24 cellular contexts compared by ENCODE assay signal in the genomic region with DNA sequence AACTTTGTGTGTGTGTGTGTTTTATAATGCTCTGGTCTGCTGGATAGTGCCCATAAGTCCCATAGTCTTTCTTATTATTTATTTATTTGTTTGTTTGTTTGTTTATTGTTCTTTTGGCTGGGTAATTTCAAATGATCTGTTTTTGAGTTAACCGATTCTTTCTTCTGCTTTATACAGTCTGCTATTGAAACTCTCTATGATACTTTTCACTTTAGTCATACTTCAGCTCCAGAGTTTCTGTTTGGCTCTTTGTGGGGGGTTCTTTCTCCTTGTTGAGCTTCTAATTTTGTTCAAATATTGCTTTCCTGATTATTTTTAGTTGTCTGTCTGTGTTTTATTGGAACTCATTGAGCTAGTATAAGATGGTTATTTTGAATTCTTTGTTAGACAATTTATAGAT. TPM values are rescaled to one million over a fixed set of nuclear protein-coding genes. Genes with fewer than 3 reads are reported as not detected.
DNase-seq lines count a peak whose midpoint lies in the region; ATAC-seq and TF ChIP-seq lines count a peak whose summit lies in the region.
"Had no signal": no experiment of that assay in that cellular context is flagged by ENCODE, and none has a peak within 500 bp of the region (broad histone marks: within the 10 kb centered on the region; RNA-seq: fewer than 3 reads in every experiment).

No MANE protein-coding gene starts in this region.

- no peak for TF ChIP-seq CTCF in Calu3 (IDR thresholded peaks at IDR 0.05; ENCODE audit: unreplicated experiment)
- no peak for TF ChIP-seq CTCF in WTC11 (IDR thresholded peaks at IDR 0.05)
- no peak for TF ChIP-seq CTCF in neural progenitor cell (IDR thresholded peaks at IDR 0.05)

- CTCF ChIA-PET in Calu3 (lab: Charles Lee), result interaction anchor here (0.7 kb wide), 1 partner anchor 30 kb away, joined by 4 read pairs; the partner anchor contains the start of gene CXCL5
- CTCF ChIA-PET in WTC11 (lab: Charles Lee), result interaction anchor here (1.4 kb wide), 1 partner anchor 10 kb away, joined by 4 read pairs; the partner anchor contains the start of gene CXCL3

- no peaks in the 10 kb centered on the region for H3K4me1 ChIP-seq in neural progenitor cell
- H3K4me1 ChIP-seq: BE2C, BLaER1 had no signal

- H3K4me3 Mint-ChIP-seq in Calu3 (ENCODE audit: low read depth, unreplicated experiment), result no peak overlapping the region
- H3K4me3 Mint-ChIP-seq in WTC11, result no peak overlapping the region
- no peak overlapping the region for H3K4me3 Mint-ChIP-seq in neural progenitor cell
- no peak overlapping the region for H3K4me3 Mint-ChIP-seq in stimulated activated naive CD8-positive, alpha-beta T cell treated with anti-CD3 and anti-CD28 coated beads, Interleukin-15, amount 100 ng/mL, for 72 hours
- H3K4me3 Mint-ChIP-seq: CD14-positive monocyte; CD4-positive, alpha-beta memory T cell; CD4-positive, CD25-positive, alpha-beta regulatory T cell; CD8-positive, alpha-beta memory T cell had no signal

- H3K27me3 Mint-ChIP-seq in Calu3 (ENCODE audit: unreplicated experiment) (no peaks in the 10 kb centered on the region), WTC11 (ENCODE audit: low read depth) (no peaks in the 10 kb centered on the region), neural progenitor cell (ENCODE audit: insufficient read depth, low read depth) (no peaks in the 10 kb centered on the region)
- H3K27me3 Mint-ChIP-seq in stimulated activated naive CD8-positive, alpha-beta T cell treated with anti-CD3 and anti-CD28 coated beads, Interleukin-15, amount 100 ng/mL, for 72 hours, result peaks cover 7% of the 10 kb centered on the region
- H3K27me3 Mint-ChIP-seq: CD4-positive, alpha-beta memory T cell; CD4-positive, CD25-positive, alpha-beta regulatory T cell; CD8-positive, alpha-beta memory T cell had no signal

- peak overlapping the region; percentile 88 for H3K27ac Mint-ChIP-seq in Calu3 (ENCODE audit: unreplicated experiment)
- peak overlapping the region; percentile 16; the same call in 1 of the 2 replicates for H3K27ac Mint-ChIP-seq in WTC11
- no peak overlapping the region for H3K27ac Mint-ChIP-seq in neural progenitor cell
- no peak overlapping the region for H3K27ac Mint-ChIP-seq in stimulated activated naive CD8-positive, alpha-beta T cell treated with anti-CD3 and anti-CD28 coated beads, Interleukin-15, amount 100 ng/mL, for 72 hours
- H3K27ac Mint-ChIP-seq: CD14-positive monocyte; CD4-positive, alpha-beta memory T cell; CD4-positive, CD25-positive, alpha-beta regulatory T cell; CD8-positive, alpha-beta memory T cell had no signal

- no peaks in the 10 kb centered on the region for H4K20me1 ChIP-seq in neural progenitor cell (ENCODE audit: low read depth)
- H4K20me1 ChIP-seq: BLaER1 had no signal

- H3K9ac ChIP-seq in neural progenitor cell, result no peak overlapping the region
- H3K9ac ChIP-seq: BLaER1 had no signal

- no peaks in the 10 kb centered on the region for H3K36me3 ChIP-seq in neural progenitor cell
- H3K36me3 ChIP-seq: BE2C, BLaER1 had no signal

- POLR2A ChIA-PET in WTC11 (lab: Charles Lee), result no interaction called here

- H3K27ac ChIP-seq in neural progenitor cell, result no peak overlapping the region
- H3K27ac ChIP-seq: BLaER1 had no signal

- H3K9me3 Mint-ChIP-seq in Calu3 (ENCODE audit: low read depth, unreplicated experiment) (peaks cover 2% of the 10 kb centered on the region), WTC11 (peaks cover 13% of the 10 kb centered on the region; the same call in 1 of the 2 replicates), neural progenitor cell (no peaks in the 10 kb centered on the region)
- peaks cover 5 to 9% of the 10 kb centered on the region in 2 donors for H3K9me3 Mint-ChIP-seq in stimulated activated naive CD8-positive, alpha-beta T cell treated with anti-CD3 and anti-CD28 coated beads, Interleukin-15, amount 100 ng/mL, for 72 hours

- H3K36me3 Mint-ChIP-seq in Calu3 (ENCODE audit: insufficient read depth, unreplicated experiment) (peaks cover 18% of the 10 kb centered on the region), WTC11 (no peaks in the 10 kb centered on the region), neural progenitor cell (no peaks in the 10 kb centered on the region)
- H3K36me3 Mint-ChIP-seq: CD14-positive monocyte; CD4-positive, alpha-beta memory T cell; CD4-positive, CD25-positive, alpha-beta regulatory T cell; CD8-positive, alpha-beta memory T cell had no signal

- H3K4me3 ChIP-seq in neural progenitor cell, result no peak overlapping the region
- H3K4me3 ChIP-seq: BLaER1, GM12878 had no signal

- ATAC-seq in WTC11, result no peak
- ATAC-seq in stimulated activated naive CD8-positive, alpha-beta T cell treated with anti-CD3 and anti-CD28 coated beads, Interleukin-15, amount 100 ng/mL, for 72 hours, result no peak
- ATAC-seq: GM12878 had no signal

- no peak for DNase-seq in Calu3
- no peak for DNase-seq in WTC11 (ENCODE audit: low spot score)
- DNase-seq in neural progenitor cell (ENCODE audit: low spot score), result no peak
- DNase-seq in stimulated activated naive CD8-positive, alpha-beta T cell treated with anti-CD3 and anti-CD28 coated beads, Interleukin-15, amount 100 ng/mL, for 72 hours, result no peak
- no peak for DNase-seq in DMS153 (lab: John Stamatoyannopoulos, UW)
- DNase-seq: 8988T; ACHN; BE2C; C1 segment of cervical spinal cord; CD4-positive, alpha-beta memory T cell; CD4-positive, CD25-positive, alpha-beta regulatory T cell; CD8-positive, alpha-beta memory T cell; COR-L47; DMS53; DMS79; DND-41; EL; GDM1 had no signal

- no peaks in the 10 kb centered on the region for H3F3A ChIP-seq in neural progenitor cell (ENCODE audit: low read depth)

- no peak overlapping the region for H3K4me2 ChIP-seq in neural progenitor cell
- H3K4me2 ChIP-seq: BLaER1 had no signal

- H3K79me2 ChIP-seq in neural progenitor cell (ENCODE audit: low read depth), result no peaks in the 10 kb centered on the region

- intact Hi-C loops in Calu3 (cut with micrococcal nuclease; ENCODE audit: unreplicated experiment), result no loop called here

- H2AFZ ChIP-seq in neural progenitor cell (replicated peaks), result peak overlapping the region; percentile 1

- H3K27me3 ChIP-seq in neural progenitor cell, result no peaks in the 10 kb centered on the region
- H3K27me3 ChIP-seq: BE2C, BLaER1 had no signal

- no TSS peak for BruUV-seq in Calu3 (replicated peaks; lab: Mats Ljungman, UMichigan)

- H3K4me1 Mint-ChIP-seq in Calu3 (ENCODE audit: low read depth, unreplicated experiment) (peaks cover 21% of the 10 kb centered on the region), WTC11 (no peaks in the 10 kb centered on the region), neural progenitor cell (no peaks in the 10 kb centered on the region)
- no peaks in the 10 kb centered on the region for H3K4me1 Mint-ChIP-seq in stimulated activated naive CD8-positive, alpha-beta T cell treated with anti-CD3 and anti-CD28 coated beads, Interleukin-15, amount 100 ng/mL, for 72 hours
- H3K4me1 Mint-ChIP-seq: CD14-positive monocyte; CD4-positive, alpha-beta memory T cell; CD4-positive, CD25-positive, alpha-beta regulatory T cell; CD8-positive, alpha-beta memory T cell had no signal

- H3K9me3 ChIP-seq in neural progenitor cell (ENCODE audit: low read depth), result no peaks in the 10 kb centered on the region
- H3K9me3 ChIP-seq: BE2C had no signal

TF ChIP-seq in WTC11, 78 proteins besides CTCF, POLR2A, EP300 and RAD21 (continues in another document):
- TF ChIP-seq ARID4B (CRISPR knock-in tag; IDR thresholded peaks at IDR 0.05; ENCODE audit: borderline replicate concordance) (no peak), PRRX2 (CRISPR knock-in tag; IDR thresholded peaks at IDR 0.05) (no peak), CREM (CRISPR knock-in tag; IDR thresholded peaks at IDR 0.05) (no peak)

RNA-seq across cellular contexts. Expression of gene CXCL3, which starts 10.0 kb away (rescaled TPM):
- total RNA-seq in Calu3 (2022), result 80.8 and 153 TPM in 2 replicates
- 3.5 to 7.7 TPM (median 7.0 TPM) in 3 replicates for total RNA-seq in WTC11 (2021)
- 1.5 and 2.0 TPM in 2 replicates for total RNA-seq in neural progenitor cell (ENCODE audit: low replicate concordance)
- total RNA-seq: CD4-positive, alpha-beta memory T cell; CD4-positive, CD25-positive, alpha-beta regulatory T cell; CD8-positive, alpha-beta memory T cell; G401; GM12878 had no signal

RNA-seq across cellular contexts. Expression of gene CXCL5, which starts 30.0 kb away (rescaled TPM):
- total RNA-seq in Calu3 (2022), result 1,110 and 1,906 TPM in 2 replicates
- total RNA-seq in WTC11 (2021), result 3.6 to 8.8 TPM (median 8.1 TPM) in 3 replicates
- 0.12 and 0.15 TPM in 2 replicates for total RNA-seq in neural progenitor cell (ENCODE audit: low replicate concordance)
- total RNA-seq: A673; CD4-positive, alpha-beta memory T cell; CD8-positive, alpha-beta memory T cell; Daoy; G401; GM12878 had no signal

RNA-seq across cellular contexts. Expression of gene PPBP, which starts 40.5 kb away (rescaled TPM):
- not detected in 2 replicates for total RNA-seq in Calu3 (2022)
- not detected in 3 replicates for total RNA-seq in WTC11 (2021)
- total RNA-seq in neural progenitor cell (ENCODE audit: low replicate concordance), result not detected in 2 replicates
- total RNA-seq: A673; CD4-positive, alpha-beta memory T cell; CD8-positive, alpha-beta memory T cell; Daoy; G401; GM12878 had no signal

RNA-seq across cellular contexts. Expression of gene PF4, which starts 46.7 kb away (rescaled TPM):
- total RNA-seq in Calu3 (2022) (0.93 and 1.3 TPM in 2 replicates), WTC11 (2021) (1.2 to 3.9 TPM (median 3.6 TPM) in 3 replicates), neural progenitor cell (ENCODE audit: low replicate concordance) (not detected in 2 replicates)
- total RNA-seq: A673; CD4-positive, alpha-beta memory T cell; CD8-positive, alpha-beta memory T cell; Daoy; G401; GM12878 had no signal

Comparison
In these comparisons a context has a peak if more than half of its experiments do, and no peak if none do; other contexts are left out.
1. H3K27ac Mint-ChIP-seq: peak in Calu3 (single experiment) and WTC11 (single experiment); none in neural progenitor cell (single experiment) and stimulated activated naive CD8-positive, alpha-beta T cell treated with anti-CD3 and anti-CD28 coated beads, Interleukin-15, amount 100 ng/mL, for 72 hours (0 of 2).
2. RNA of gene CXCL5, which starts 30.0 kb away (total RNA-seq): 1,110 to 1,906 TPM in Calu3; 3.6 to 8.8 TPM in WTC11 and 0.12 to 0.15 TPM in neural progenitor cell; every median in the first group is over 100 times any median in the second.